8 cellular contexts compared by ENCODE assay signal in the genomic region with DNA sequence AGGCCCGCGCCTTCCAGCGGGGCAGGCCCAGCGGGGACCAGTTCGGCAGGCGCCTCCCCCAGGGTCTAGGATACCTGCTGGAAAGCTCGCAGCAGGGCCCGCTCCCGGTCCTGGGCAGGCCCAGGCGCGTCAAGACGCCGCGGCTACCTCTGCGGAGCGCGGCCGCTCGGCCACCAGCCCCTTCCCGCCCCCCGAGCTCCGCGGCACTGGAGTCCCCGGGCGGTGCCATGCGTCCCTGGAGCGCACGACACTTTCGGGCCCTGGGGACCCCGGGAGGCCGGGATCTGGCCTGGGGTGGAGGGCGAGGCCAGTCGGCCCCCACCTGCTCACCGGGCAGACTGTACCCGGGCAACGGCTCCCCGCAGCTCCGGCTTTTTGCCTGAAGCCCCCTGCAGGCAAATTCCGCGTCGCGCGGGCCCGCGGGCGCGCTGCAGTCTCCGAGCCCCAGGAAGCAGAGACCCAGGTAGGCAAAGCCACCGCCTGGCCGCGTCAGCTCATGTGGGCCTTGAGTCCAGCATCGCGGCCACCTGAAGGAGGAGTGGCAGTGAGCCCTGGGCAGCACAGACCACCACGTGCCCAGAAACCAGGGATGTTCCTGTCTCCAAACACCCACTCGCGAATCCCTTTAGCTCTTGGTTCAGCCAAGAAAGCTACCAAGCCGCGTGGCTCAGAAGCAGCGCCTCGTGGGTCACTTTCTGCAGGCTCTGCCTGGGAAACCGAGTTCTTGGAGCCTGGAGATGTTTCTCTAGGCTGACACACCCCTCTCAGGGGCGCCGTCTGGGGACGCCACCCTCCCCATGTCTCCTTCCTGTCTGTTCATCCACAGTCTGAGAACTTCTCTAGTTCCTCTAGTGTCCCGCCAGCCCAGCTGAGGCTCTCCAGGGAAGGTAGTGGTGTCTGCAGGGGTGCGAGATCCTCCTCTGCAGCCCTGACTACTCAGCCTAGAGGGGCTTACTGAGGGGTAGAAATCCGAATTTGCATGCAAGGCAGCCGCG. TPM values are rescaled to one million over a fixed set of nuclear protein-coding genes. Genes with fewer than 3 reads are reported as not detected.
DNase-seq lines count a peak whose midpoint lies in the region; ATAC-seq and TF ChIP-seq lines count a peak whose summit lies in the region.

No MANE protein-coding gene starts in this region.

- peaks cover 3% of the 10 kb centered on the region in 3 donors for H3K9me3 Mint-ChIP-seq in IgD-negative memory B cell

- peak overlapping the region; percentile 19 for H3K27ac ChIP-seq in neutrophil

- H3K4me1 ChIP-seq in neutrophil (ENCODE audit: control insufficient read depth in 1 of 2, insufficient read depth in 1 of 2, low read depth in 1 of 2, low read length in 1 of 2), result peaks cover 18% of the 10 kb centered on the region in 2 experiments

- H3K4me1 Mint-ChIP-seq in IgD-negative memory B cell, result peaks cover 6 to 8% (median 7%) of the 10 kb centered on the region in 3 donors

- no peaks in the 10 kb centered on the region for H3K36me3 ChIP-seq in neutrophil

- TF ChIP-seq CTCF in epithelial cell of proximal tubule (conservative IDR thresholded peaks at IDR 0.05; ENCODE audit: low read depth, low read length) (no peak), neutrophil (IDR thresholded peaks at IDR 0.05) (no peak)

- no peaks in the 10 kb centered on the region for H3K36me3 Mint-ChIP-seq in IgD-negative memory B cell

- H3K27me3 ChIP-seq in neutrophil, result peaks cover 15% of the 10 kb centered on the region

- H3K4me3 ChIP-seq in epithelial cell of proximal tubule (ENCODE audit: low read depth, low read length), result peak overlapping the region; percentile 45
- H3K4me3 ChIP-seq in neutrophil (ENCODE audit: low read depth in 1 of 2, low read length in 1 of 2), result peak overlapping the region; percentile 64 to 71

- ATAC-seq in GM18498 (IDR thresholded peaks at IDR 0.05; ENCODE audit: unreplicated experiment), result peak; percentile 52
- ATAC-seq in HG03280 (IDR thresholded peaks at IDR 0.05; ENCODE audit: unreplicated experiment), result no peak
- no peak for ATAC-seq in HG03196 (IDR thresholded peaks at IDR 0.05; ENCODE audit: unreplicated experiment)
- ATAC-seq in HG03139 (IDR thresholded peaks at IDR 0.05; ENCODE audit: unreplicated experiment), result no peak

- no peaks in the 10 kb centered on the region for H3K9me3 ChIP-seq in neutrophil

- peak overlapping the region; percentile 53 to 90 (median 70) for H3K4me3 Mint-ChIP-seq in IgD-negative memory B cell

- DNase-seq in epithelial cell of proximal tubule (ENCODE audit: low read depth) (no peak), DMS114 treated with DMSO at 0.1 percent for 48 hours (lab: John Stamatoyannopoulos, UW; ENCODE audit: unreplicated experiment) (no peak)

- H3K27ac Mint-ChIP-seq in IgD-negative memory B cell, result no peak overlapping the region

- peaks cover 11% of the 10 kb centered on the region for H3K27me3 Mint-ChIP-seq in IgD-negative memory B cell

RNA-seq across cellular contexts. Expression of gene APBB1IP, which starts 46.1 kb away (rescaled TPM):
- 66.4 TPM for polyA plus RNA-seq in IgD-negative memory B cell
- 1.6 and 3.1 TPM in 2 replicates for total RNA-seq in epithelial cell of proximal tubule
